Comparison of ENCODE assay signal across 2 cellular contexts in genomic region chr3:53232641-53233377, GRCh38.
A peak's percentile ranks its signal among the peaks of the same experiment; 100 is the strongest.
TF ChIP-seq lines count a peak whose summit lies in the region.

No MANE protein-coding gene starts in this region.

TF ChIP-seq in WTC11, 78 proteins besides CTCF, POLR2A, EP300 and RAD21:
- no peak for TF ChIP-seq NFYB (CRISPR knock-in tag; conservative IDR thresholded peaks at IDR 0.05; ENCODE audit: low read depth)
- peak; percentile 63; the same call in 1 of the 2 replicates for TF ChIP-seq FOXP4 (CRISPR knock-in tag; IDR thresholded peaks at IDR 0.05)
- TF ChIP-seq FOXP1 (CRISPR knock-in tag; IDR thresholded peaks at IDR 0.05; ENCODE audit: borderline replicate concordance) = peak; percentile 42; the same call in 1 of the 2 replicates
TF ChIP-seq in WTC11: peak in this region for 2.

TF ChIP-seq in HepG2, 621 proteins besides CTCF, POLR2A, EP300 and RAD21:
- peak; percentile 76 for TF ChIP-seq AGO1 (IDR thresholded peaks at IDR 0.05; ENCODE audit: low read depth, low read length, poor library complexity, severe bottlenecking)
- no peak for TF ChIP-seq TEAD2 (CRISPR knock-in tag; IDR thresholded peaks at IDR 0.05)
- TF ChIP-seq AGO2 (optimal IDR thresholded peaks at IDR 0.05; ENCODE audit: low read depth, low read length) = peak; percentile 78
